ENCODE assay signal across 8 cellular contexts in genomic region chr16:2003827-2004641, GRCh38. TPM values are rescaled to one million over a fixed set of nuclear protein-coding genes. Genes with fewer than 3 reads are reported as not detected.
A peak's percentile ranks its signal among the peaks of the same experiment; 100 is the strongest.
DNase-seq lines count a peak whose midpoint lies in the region; ATAC-seq and TF ChIP-seq lines count a peak whose summit lies in the region.

No MANE protein-coding gene starts in this region.

- 18 to 46% methylated on average over 12 to 34 of the region's 36 CpGs for WGBS in body of pancreas, 2 donors
- WGBS in iPS DF 6.9 (ENCODE audit: insufficient coverage, insufficient read length), result no CpG with 5 or more reads among the region's 36 CpGs

- H3K9ac ChIP-seq in skeletal muscle tissue (ENCODE audit: low read depth in 1 of 3, low read length in 3 of 3), result peak overlapping the region; percentile 10 to 71 (median 64)

- TF ChIP-seq POLR2A in body of pancreas (IDR thresholded peaks at IDR 0.05), result no peak

- TF ChIP-seq CTCF in body of pancreas (IDR thresholded peaks at IDR 0.05), result peak; percentile 89 to 98 (median 95)

- H3K9me3 ChIP-seq in body of pancreas (no peaks in the 10 kb centered on the region), iPS DF 6.9 (ENCODE audit: control insufficient read depth, insufficient read depth, low read length) (no peaks in the 10 kb centered on the region), skeletal muscle tissue (ENCODE audit: control insufficient read depth in 3 of 3, low read length in 3 of 3) (no peaks in the 10 kb centered on the region)

- H3K27me3 ChIP-seq in body of pancreas, result no peaks in the 10 kb centered on the region
- H3K27me3 ChIP-seq in iPS DF 6.9 (ENCODE audit: control insufficient read depth, insufficient read depth, low read length), result no peaks in the 10 kb centered on the region
- H3K27me3 ChIP-seq in skeletal muscle tissue (ENCODE audit: control insufficient read depth in 3 of 3, insufficient read depth in 3 of 3, low read length in 3 of 3), result no peaks in the 10 kb centered on the region

- intact Hi-C loops in body of pancreas (cut with DNase I), result no loop called here

- H3K36me3 ChIP-seq in body of pancreas (replicated peaks in 1 of 2; ENCODE audit: insufficient read depth in 1 of 2, low read depth in 2 of 2) (peaks cover 26% of the 10 kb centered on the region in 2 donors), iPS DF 6.9 (ENCODE audit: control insufficient read depth, insufficient read depth, low read length) (peaks cover 39% of the 10 kb centered on the region), skeletal muscle tissue (ENCODE audit: control insufficient read depth in 3 of 3, insufficient read depth in 3 of 3, low read length in 3 of 3) (peaks cover 27 to 37% (median 28%) of the 10 kb centered on the region in 3 donors)

- peak; percentile 97 for DNase-seq in DMS53 (lab: John Stamatoyannopoulos, UW)
- DNase-seq in NCI-H2081 treated with DMSO at 0.1 percent for 48 hours (lab: John Stamatoyannopoulos, UW), result peak; percentile 55
- peak; percentile 89 for DNase-seq in UCSD-AML1 (lab: John Stamatoyannopoulos, UW; ENCODE audit: unreplicated experiment)
- peak; percentile 96 to 98 (median 97) for DNase-seq in body of pancreas
- DNase-seq in iPS DF 6.9 (ENCODE audit: low read depth, low spot score), result peak; percentile 94

- H3K4me3 ChIP-seq in body of pancreas (no peak overlapping the region), iPS DF 6.9 (ENCODE audit: low read length) (no peak overlapping the region), skeletal muscle tissue (ENCODE audit: low read length in 3 of 3) (peak overlapping the region; percentile 23 to 67 (median 42))

- peak; percentile 73 for ATAC-seq in HG02759 (IDR thresholded peaks at IDR 0.05; ENCODE audit: unreplicated experiment)
- ATAC-seq in body of pancreas, result peak; percentile 89
- no peak for ATAC-seq in GM19395 (IDR thresholded peaks at IDR 0.05; ENCODE audit: unreplicated experiment)

- H3K27ac ChIP-seq in body of pancreas (peak overlapping the region; percentile 61 to 83 (median 75)), iPS DF 6.9 (ENCODE audit: low read length) (no peak overlapping the region), skeletal muscle tissue (ENCODE audit: low read depth, low read length) (peak overlapping the region; percentile 79)

- peaks cover 58% of the 10 kb centered on the region for H3K4me1 ChIP-seq in body of pancreas
- peaks cover 5% of the 10 kb centered on the region for H3K4me1 ChIP-seq in iPS DF 6.9 (ENCODE audit: control insufficient read depth, insufficient read depth, low read length)
- H3K4me1 ChIP-seq in skeletal muscle tissue (ENCODE audit: control insufficient read depth in 3 of 3, insufficient read depth in 3 of 3, low read length in 3 of 3), result peaks cover 57 to 59% (median 59%) of the 10 kb centered on the region in 3 donors

RNA-seq across cellular contexts. Expression of gene ZNF598, which starts 5.6 kb away (rescaled TPM):
- 10 to 100 TPM; 41.0 to 55.4 TPM for total RNA-seq in body of pancreas
- 4.7 TPM for total RNA-seq in skeletal muscle tissue

RNA-seq across cellular contexts. Expression of gene SYNGR3, which starts 14.3 kb away (rescaled TPM):
- total RNA-seq in body of pancreas, result 1 to 10 TPM in 1 of 2 donors, under 1 TPM in 1; 0.33 to 1.6 TPM
- total RNA-seq in skeletal muscle tissue, result 0.52 TPM

RNA-seq across cellular contexts. Expression of gene NPW, which starts 15.6 kb away (rescaled TPM):
- total RNA-seq in body of pancreas (not detected), skeletal muscle tissue (not detected)

RNA-seq across cellular contexts. Expression of gene GFER, which starts 20.0 kb away (rescaled TPM):
- 10 to 100 TPM; 13.2 to 35.9 TPM for total RNA-seq in body of pancreas
- total RNA-seq in skeletal muscle tissue, result 4.7 TPM

RNA-seq across cellular contexts. Expression of gene NHERF2, which starts 22.7 kb away (rescaled TPM):
- total RNA-seq in body of pancreas (10 to 100 TPM; 32.7 to 87.3 TPM), skeletal muscle tissue (15.1 TPM)

Comparison
In these comparisons a context has a peak if more than half of its experiments do, and no peak if none do; other contexts are left out.
1. H3K4me3 ChIP-seq: peak in skeletal muscle tissue (3 of 3); none in body of pancreas (0 of 2) and iPS DF 6.9 (single experiment).
2. Peak in every context shown above with its lines, with median percentiles within 50 percentile points of each other: DNase-seq.